ENCODE assay signal across 8 cellular contexts in genomic region chr22:31750365-31751284, GRCh38. TPM values are rescaled to one million over a fixed set of nuclear protein-coding genes. Genes with fewer than 3 reads are reported as not detected.
DNase-seq lines count a peak whose midpoint lies in the region; ATAC-seq and TF ChIP-seq lines count a peak whose summit lies in the region.

No MANE protein-coding gene starts in this region.

- H3K27me3 ChIP-seq in Caco-2 (replicated peaks; ENCODE audit: control insufficient read depth, insufficient read depth, low read length) (no peaks in the 10 kb centered on the region), Peyer's patch (no peaks in the 10 kb centered on the region)

- no peaks in the 10 kb centered on the region for H3K9me3 ChIP-seq in Caco-2
- H3K9me3 ChIP-seq in Peyer's patch = no peaks in the 10 kb centered on the region

- peak overlapping the region; percentile 87 for H3K27ac Mint-ChIP-seq in Caco-2 (ENCODE audit: unreplicated experiment)
- H3K27ac Mint-ChIP-seq in progenitor cell of endocrine pancreas = peak overlapping the region; percentile 96

- no peaks in the 10 kb centered on the region for H3K9me3 Mint-ChIP-seq in Caco-2 (ENCODE audit: unreplicated experiment)
- H3K9me3 Mint-ChIP-seq in progenitor cell of endocrine pancreas (ENCODE audit: low read depth) = no peaks in the 10 kb centered on the region

- peaks cover 21% of the 10 kb centered on the region for H3K4me1 Mint-ChIP-seq in Caco-2 (ENCODE audit: low read depth, unreplicated experiment)
- peaks cover 50% of the 10 kb centered on the region for H3K4me1 Mint-ChIP-seq in progenitor cell of endocrine pancreas (ENCODE audit: low read depth)

- no TSS peak for BruUV-seq in Caco-2 (replicated peaks; lab: Mats Ljungman, UMichigan)

- H3K27ac ChIP-seq in Peyer's patch = peak overlapping the region; percentile 83 to 88 (median 85)

- H3K4me1 ChIP-seq in Caco-2 (peaks cover 37% of the 10 kb centered on the region), Peyer's patch (peaks cover 3 to 50% (median 10%) of the 10 kb centered on the region in 4 donors)

- peak overlapping the region; percentile 81 for H3K4me3 Mint-ChIP-seq in Caco-2 (ENCODE audit: unreplicated experiment)
- peak overlapping the region; percentile 92 for H3K4me3 Mint-ChIP-seq in progenitor cell of endocrine pancreas (ENCODE audit: low read depth)

- peaks cover 20% of the 10 kb centered on the region for H3K36me3 Mint-ChIP-seq in Caco-2 (ENCODE audit: insufficient read depth, unreplicated experiment)
- H3K36me3 Mint-ChIP-seq in progenitor cell of endocrine pancreas (ENCODE audit: insufficient read depth) = peaks cover 8% of the 10 kb centered on the region

- intact Hi-C loops in Caco-2 (cut with micrococcal nuclease; ENCODE audit: unreplicated experiment) = no loop called here

- CTCF ChIA-PET in Caco-2 (lab: Charles Lee) = no interaction called here

- H3K4me3 ChIP-seq in Caco-2 (ENCODE audit: low read depth, low read length) (peak overlapping the region; percentile 20; the same call in 1 of the 2 replicates), Peyer's patch (peak overlapping the region; percentile 80 to 90 (median 83)), epithelial cell of proximal tubule (ENCODE audit: low read depth, low read length) (peak overlapping the region; percentile 91)

- POLR2A ChIA-PET in Caco-2 (lab: Charles Lee) = no interaction called here

- no peak for TF ChIP-seq CTCF in Caco-2 (IDR thresholded peaks at IDR 0.05; ENCODE audit: insufficient read depth in 1 of 2, low read depth in 1 of 2, low read length in 1 of 2, severe bottlenecking in 1 of 2, unreplicated experiment in 1 of 2)
- TF ChIP-seq CTCF in Peyer's patch (IDR thresholded peaks at IDR 0.05) = no peak
- TF ChIP-seq CTCF in epithelial cell of proximal tubule (conservative IDR thresholded peaks at IDR 0.05; ENCODE audit: low read depth, low read length) = no peak
- no peak for TF ChIP-seq CTCF in progenitor cell of endocrine pancreas (IDR thresholded peaks at IDR 0.05; ENCODE audit: unreplicated experiment)
- no peak for TF ChIP-seq CTCF in omental fat pad (IDR thresholded peaks at IDR 0.05)

- TF ChIP-seq POLR2A in Peyer's patch (IDR thresholded peaks at IDR 0.05) = no peak

- ATAC-seq in omental fat pad (ENCODE audit: low FRiP score) (no peak), GM19467 (IDR thresholded peaks at IDR 0.05; ENCODE audit: unreplicated experiment) (no peak), HG03571 (IDR thresholded peaks at IDR 0.05; ENCODE audit: unreplicated experiment) (no peak)

- H3K36me3 ChIP-seq in Caco-2 (ENCODE audit: control insufficient read depth, insufficient read depth, low read length) (no peaks in the 10 kb centered on the region), Peyer's patch (no peaks in the 10 kb centered on the region)

- DNase-seq in Caco-2 (no peak), Peyer's patch (no peak), epithelial cell of proximal tubule (ENCODE audit: low read depth) (no peak), progenitor cell of endocrine pancreas (ENCODE audit: low spot score, unreplicated experiment) (no peak), omental fat pad (ENCODE audit: low spot score) (no peak), NCI-H1048 (lab: John Stamatoyannopoulos, UW) (no peak)

- H3K27me3 Mint-ChIP-seq in Caco-2 (ENCODE audit: insufficient read depth, unreplicated experiment) = no peaks in the 10 kb centered on the region
- no peaks in the 10 kb centered on the region for H3K27me3 Mint-ChIP-seq in progenitor cell of endocrine pancreas

RNA-seq across cellular contexts. Expression of gene PRR14L, which starts 0.7 kb away (rescaled TPM):
- 41.6 and 42.5 TPM in 2 replicates for total RNA-seq in Caco-2 (2022)
- total RNA-seq in Peyer's patch = 10 to 100 TPM; 51.7 to 71.0 (median 58.9) TPM
- 15.9 and 16.1 TPM in 2 replicates for total RNA-seq in epithelial cell of proximal tubule
- 77.6 and 87.2 TPM in 2 replicates for total RNA-seq in progenitor cell of endocrine pancreas
- 10 to 100 TPM; 23.8 to 31.2 (median 30.3) TPM for total RNA-seq in omental fat pad

RNA-seq across cellular contexts. Expression of gene DEPDC5, which starts 3.2 kb away (rescaled TPM):
- total RNA-seq in Caco-2 (2022) (19.4 and 29.8 TPM in 2 replicates), Peyer's patch (10 to 100 TPM; 26.6 to 94.1 (median 38.8) TPM), epithelial cell of proximal tubule (5.4 and 10.3 TPM in 2 replicates), progenitor cell of endocrine pancreas (33.0 and 39.8 TPM in 2 replicates), omental fat pad (10 to 100 TPM; 11.5 to 20.6 (median 13.8) TPM)

Comparison
In these comparisons a context has a peak if more than half of its experiments do, and no peak if none do; other contexts are left out.
1. H3K4me3 ChIP-seq: peak in every context shown above with its lines; median percentile 91 in epithelial cell of proximal tubule; 83 in Peyer's patch; 20 in Caco-2.